In the genomic region with DNA sequence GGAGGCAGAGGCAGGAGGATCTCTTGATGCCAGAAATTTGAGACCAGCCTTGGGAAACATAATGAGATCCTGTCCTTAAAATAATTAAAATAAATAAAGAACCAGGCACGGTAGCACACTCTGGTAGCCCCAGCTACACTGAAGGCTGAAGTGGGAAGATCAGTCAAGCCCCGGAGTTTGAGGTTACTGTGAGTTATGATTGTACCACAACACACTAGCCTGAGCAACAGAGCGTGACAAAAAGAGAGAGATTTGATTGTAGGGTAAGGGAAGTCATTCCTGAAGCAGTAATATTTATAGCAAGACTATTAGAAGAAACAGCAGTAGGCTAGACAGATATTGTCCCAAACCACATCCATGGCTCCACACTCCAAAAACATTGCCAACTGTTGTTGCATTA, we compare ENCODE assay signal across 12 cellular contexts.
DNase-seq lines count a peak whose midpoint lies in the region; ATAC-seq, FAIRE-seq and TF ChIP-seq lines count a peak whose summit lies in the region.
"Had no signal": no experiment of that assay in that cellular context is flagged by ENCODE, and none has a peak within 500 bp of the region (broad histone marks: within the 10 kb centered on the region; RNA-seq: fewer than 3 reads in every experiment).

No MANE protein-coding gene starts in this region.

- TF ChIP-seq CTCF in ascending aorta (IDR thresholded peaks at IDR 0.05): no peak
- TF ChIP-seq CTCF in spleen (IDR thresholded peaks at IDR 0.05 in 8 of 11, conservative IDR thresholded peaks at IDR 0.05 in 3 of 11): no peak

- WGBS in spleen, 5 donors: 66 to 78% (median 71%) methylated on average over 3 of the region's 3 CpGs

- H3K36me3 ChIP-seq in ascending aorta (no peaks in the 10 kb centered on the region), SJCRH30 (no peaks in the 10 kb centered on the region), spleen (no peaks in the 10 kb centered on the region)
- H3K36me3 ChIP-seq: SJSA1 had no signal

- ATAC-seq in GM18519 (IDR thresholded peaks at IDR 0.05; ENCODE audit: low FRiP score, unreplicated experiment): peak; percentile 45
- ATAC-seq in GM21515 (IDR thresholded peaks at IDR 0.05; ENCODE audit: unreplicated experiment): peak; percentile 46
- ATAC-seq in HG03060 (IDR thresholded peaks at IDR 0.05; ENCODE audit: low read depth, unreplicated experiment): peak; percentile 57

- peak; percentile 24 for DNase-seq in RCC 7860 (ENCODE audit: low spot score)
- no peak for DNase-seq in ascending aorta (ENCODE audit: low spot score in 2 of 2)
- DNase-seq in SJCRH30: no peak
- no peak for DNase-seq in spleen
- no peak for DNase-seq in activated CD4-positive, alpha-beta T cell treated with anti-CD3 and anti-CD28 coated beads for 1 hour
- DNase-seq: activated effector memory CD4-positive, alpha-beta T cell treated with anti-CD3 and anti-CD28 coated beads, Interleukin-2, amount 50 U/mL, for 16 hours; H7 had no signal

- intact Hi-C loops in ascending aorta (cut with DNase I) (loop anchor here (10.0 kb wide), 1 partner anchor 866 kb away; no protein-coding TSS in a partner anchor), spleen (cut with DNase I; ENCODE audit: low total_unique reads) (no loop called here)

- H3K4me3 ChIP-seq in ascending aorta (no peak overlapping the region), SJCRH30 (no peak overlapping the region), spleen (no peak overlapping the region)
- H3K4me3 ChIP-seq: lung, SJSA1 had no signal

- no peaks in the 10 kb centered on the region for H3K9me3 ChIP-seq in ascending aorta
- no peaks in the 10 kb centered on the region for H3K9me3 ChIP-seq in SJCRH30 (replicated peaks)
- no peaks in the 10 kb centered on the region for H3K9me3 ChIP-seq in spleen
- H3K9me3 ChIP-seq: SJSA1 had no signal

- H3K27ac ChIP-seq in ascending aorta (no peak overlapping the region), SJCRH30 (no peak overlapping the region), spleen (no peak overlapping the region)
- H3K27ac ChIP-seq: SJSA1 had no signal

- no peak for TF ChIP-seq POLR2A in spleen (IDR thresholded peaks at IDR 0.05)

- H3K4me1 ChIP-seq in ascending aorta (no peaks in the 10 kb centered on the region), SJCRH30 (no peaks in the 10 kb centered on the region), spleen (no peaks in the 10 kb centered on the region)
- H3K4me1 ChIP-seq: SJSA1 had no signal

- peak; percentile 87 for FAIRE-seq in RCC 7860 (lab: Jason Lieb, UNC)

- H3K27me3 ChIP-seq in ascending aorta (no peaks in the 10 kb centered on the region), SJCRH30 (no peaks in the 10 kb centered on the region), spleen (replicated peaks in 1 of 7) (no peaks in the 10 kb centered on the region)
- H3K27me3 ChIP-seq: SJSA1 had no signal
